15 cellular contexts compared by ENCODE assay signal in genomic region chr14:19480491-19480890, GRCh38. TPM values are rescaled to one million over a fixed set of nuclear protein-coding genes. Genes with fewer than 3 reads are reported as not detected.
DNase-seq lines count a peak whose midpoint lies in the region; ATAC-seq, FAIRE-seq and TF ChIP-seq lines count a peak whose summit lies in the region.
"Not testable (repeated sequence)": the region's sequence is repeated elsewhere in the genome, so short reads cannot be mapped to it uniquely, and the experiment has no call there.
"Had no signal": no experiment of that assay in that cellular context is flagged by ENCODE, and none has a peak within 500 bp of the region (broad histone marks: within the 10 kb centered on the region; RNA-seq: fewer than 3 reads in every experiment).

No MANE protein-coding gene starts in this region.

- H3K4me2 ChIP-seq in HepG2 (ENCODE audit: low read depth, low read length) = not testable (repeated sequence)

- not testable (repeated sequence) for H3K36me3 ChIP-seq in gastroesophageal sphincter; heart right ventricle; HepG2 (replicated peaks in 1 of 2; ENCODE audit: control insufficient read depth in 1 of 2, insufficient read depth in 2 of 2, low read length in 2 of 2); mucosa of descending colon (ENCODE audit: low read depth); upper lobe of right lung

- not testable (repeated sequence) for H3K9ac ChIP-seq in HepG2 (ENCODE audit: insufficient read depth, low read depth, low read length)

- no CpG with 5 or more reads among the region's 5 CpGs for WGBS in gastroesophageal sphincter (ENCODE audit: low coverage in 1 of 2), 2 donors
- 82 to 88% methylated on average over 2 of the region's 5 CpGs for WGBS in heart right ventricle, 2 donors
- no CpG with 5 or more reads among the region's 5 CpGs for WGBS in HepG2 (ENCODE audit: low lambda C conversion rate)

- not testable (repeated sequence) for H3K9me3 Mint-ChIP-seq in stimulated activated naive CD8-positive, alpha-beta T cell treated with anti-CD3 and anti-CD28 coated beads, Interleukin-15, amount 100 ng/mL, for 72 hours

- not testable (repeated sequence) for H2AFZ ChIP-seq in HepG2 (ENCODE audit: low read length)

- not testable (repeated sequence) for DNase-seq in heart right ventricle; HepG2 (ENCODE audit: low spot score); mucosa of descending colon; sciatic nerve (ENCODE audit: low spot score); stimulated activated naive CD8-positive, alpha-beta T cell treated with anti-CD3 and anti-CD28 coated beads, Interleukin-15, amount 100 ng/mL, for 72 hours; upper lobe of right lung

- not testable (repeated sequence) for H3K4me3 Mint-ChIP-seq in stimulated activated naive CD8-positive, alpha-beta T cell treated with anti-CD3 and anti-CD28 coated beads, Interleukin-15, amount 100 ng/mL, for 72 hours

- ATAC-seq in gastroesophageal sphincter = peak; percentile 36
- peak in 5 of 8 donors; percentile 7 to 53 (median 29) for ATAC-seq in heart right ventricle
- ATAC-seq in HepG2 = peak; percentile 12; the same call in 2 of the 3 replicates
- ATAC-seq in mucosa of descending colon = peak; percentile 27
- ATAC-seq in sciatic nerve = peak; percentile 32
- peak; percentile 23 for ATAC-seq in stimulated activated naive CD8-positive, alpha-beta T cell treated with anti-CD3 and anti-CD28 coated beads, Interleukin-15, amount 100 ng/mL, for 72 hours
- peak; percentile 24 for ATAC-seq in upper lobe of right lung

- TF ChIP-seq EP300 in gastroesophageal sphincter (IDR thresholded peaks at IDR 0.05); HepG2 (IDR thresholded peaks at IDR 0.05; ENCODE audit: low read depth in 2 of 2, low read length in 2 of 2); HepG2 (CRISPR knock-in tag; IDR thresholded peaks at IDR 0.05; ENCODE audit: borderline replicate concordance): not testable (repeated sequence)

- H3K79me2 ChIP-seq in HepG2 (ENCODE audit: insufficient read depth, low read length) = not testable (repeated sequence)

- in situ Hi-C loops in HepG2 (cut with HindIII; ENCODE audit: extremely low pct_ligation_motif_present, low pct_unique_long_range_greater_than_20kb) = not testable (repeated sequence)

- TF ChIP-seq CTCF in gastroesophageal sphincter (IDR thresholded peaks at IDR 0.05); heart right ventricle (IDR thresholded peaks at IDR 0.05); HepG2 (CRISPR knock-in tag; IDR thresholded peaks at IDR 0.05); mucosa of descending colon (IDR thresholded peaks at IDR 0.05); upper lobe of right lung (IDR thresholded peaks at IDR 0.05): not testable (repeated sequence)

- not testable (repeated sequence) for H3K27me3 ChIP-seq in gastroesophageal sphincter; heart right ventricle; HepG2 (ENCODE audit: control insufficient read depth in 1 of 2, insufficient read depth in 2 of 2, low read length in 2 of 2); upper lobe of right lung

- intact Hi-C loops in heart right ventricle (cut with DNase I); HepG2 (cut with micrococcal nuclease; ENCODE audit: unreplicated experiment); mucosa of descending colon (cut with DNase I, micrococcal nuclease); sciatic nerve (cut with DNase I); upper lobe of right lung (cut with DNase I): not testable (repeated sequence)

- not testable (repeated sequence) for H3K27ac ChIP-seq in gastroesophageal sphincter; heart right ventricle; HepG2 (ENCODE audit: extremely low read length, insufficient read depth, low read length); upper lobe of right lung

- not testable (repeated sequence) for H3K27ac Mint-ChIP-seq in stimulated activated naive CD8-positive, alpha-beta T cell treated with anti-CD3 and anti-CD28 coated beads, Interleukin-15, amount 100 ng/mL, for 72 hours

- H3K4me1 ChIP-seq in gastroesophageal sphincter; heart right ventricle; HepG2 (ENCODE audit: insufficient read depth, low read length); mucosa of descending colon (ENCODE audit: low read depth); upper lobe of right lung: not testable (repeated sequence)

- TF ChIP-seq RAD21 in HepG2 (CRISPR knock-in tag; IDR thresholded peaks at IDR 0.05) = not testable (repeated sequence)

- FAIRE-seq in HepG2 (lab: Jason Lieb, UNC) = not testable (repeated sequence)

- H3K9me3 ChIP-seq in gastroesophageal sphincter; heart right ventricle; HepG2 (ENCODE audit: low read length); mucosa of descending colon; upper lobe of right lung: not testable (repeated sequence)

- H3K27me3 Mint-ChIP-seq in stimulated activated naive CD8-positive, alpha-beta T cell treated with anti-CD3 and anti-CD28 coated beads, Interleukin-15, amount 100 ng/mL, for 72 hours = not testable (repeated sequence)

- CTCF ChIA-PET in HepG2 (lab: Yijun Ruan, JAX; ENCODE audit: low intra/inter-chr PET ratio, low total read pairs) = not testable (repeated sequence)

- not testable (repeated sequence) for H3K4me3 ChIP-seq in gastroesophageal sphincter; heart right ventricle; HepG2 (replicated peaks in 1 of 3; ENCODE audit: insufficient read depth in 1 of 3, low read depth in 2 of 3, low read length in 3 of 3); mucosa of descending colon; upper lobe of right lung

- POLR2A ChIA-PET in HepG2 (lab: Yijun Ruan, JAX) = not testable (repeated sequence)

- not testable (repeated sequence) for TF ChIP-seq POLR2A in gastroesophageal sphincter (IDR thresholded peaks at IDR 0.05); HepG2 (IDR thresholded peaks at IDR 0.05; ENCODE audit: insufficient read depth in 1 of 2, low read depth in 2 of 2, low read length in 2 of 2)

- H4K20me1 ChIP-seq in HepG2 (ENCODE audit: insufficient read depth, low read length) = not testable (repeated sequence)

- not testable (repeated sequence) for BruUV-seq in HepG2 (replicated peaks; lab: Mats Ljungman, UMichigan)

- H3K4me1 Mint-ChIP-seq in stimulated activated naive CD8-positive, alpha-beta T cell treated with anti-CD3 and anti-CD28 coated beads, Interleukin-15, amount 100 ng/mL, for 72 hours = not testable (repeated sequence)

RNA-seq across cellular contexts. Expression of gene POTEG, which starts 46.4 kb away (rescaled TPM):
- not detected for total RNA-seq in gastroesophageal sphincter
- not detected for total RNA-seq in heart right ventricle
- polyA plus RNA-seq in heart right ventricle = not detected
- not detected in 2 replicates for total RNA-seq in HepG2 (2016; rRNA removed; fragmentation: Illumina TruSeq; extraction: Trizol)
- total RNA-seq in HepG2 (2016; cell fraction: cytosol; rRNA removed; fragmentation: Illumina TruSeq; extraction: Trizol; ENCODE audit: low read depth) = not detected in 2 replicates
- not detected in 2 replicates for total RNA-seq in HepG2 (2016; cell fraction: insoluble cytoplasmic fraction; rRNA removed; fragmentation: Illumina TruSeq; extraction: Trizol)
- total RNA-seq in HepG2 (2016; cell fraction: membrane; rRNA removed; fragmentation: Illumina TruSeq; extraction: Trizol) = not detected in 2 replicates
- total RNA-seq in HepG2 (2016; cell fraction: nucleus; rRNA removed; fragmentation: Illumina TruSeq; extraction: Trizol) = not detected in 2 replicates
- not detected in 2 replicates for polyA plus RNA-seq in HepG2 (2011; rRNA removed)
- polyA plus RNA-seq in HepG2 (2011; cell fraction: cytosol; rRNA removed) = not detected in 2 replicates
- not detected in 2 replicates for polyA plus RNA-seq in HepG2 (2011; cell fraction: nucleus; rRNA removed)
- not detected in 2 replicates for polyA plus RNA-seq in HepG2 (2012)
- not detected in 2 replicates for polyA plus RNA-seq in HepG2 (2016; cell fraction: cytosol; fragmentation: Illumina TruSeq; extraction: Trizol; ENCODE audit: low read depth)
- polyA plus RNA-seq in HepG2 (2016; cell fraction: insoluble cytoplasmic fraction; fragmentation: Illumina TruSeq; extraction: Trizol; ENCODE audit: low read depth) = not detected in 2 replicates
- polyA plus RNA-seq in HepG2 (2016; cell fraction: membrane; fragmentation: Illumina TruSeq; extraction: Trizol; ENCODE audit: low read depth) = not detected in 2 replicates
- not detected in 2 replicates for polyA plus RNA-seq in HepG2 (2016; cell fraction: nucleus; fragmentation: Illumina TruSeq; extraction: Trizol; ENCODE audit: insufficient read depth, low read depth)
- polyA minus RNA-seq in HepG2 (2011; rRNA and poly(A)+ RNA removed; ENCODE audit: low replicate concordance) = not detected in 2 replicates
- polyA minus RNA-seq in HepG2 (2011; cell fraction: cytosol; rRNA and poly(A)+ RNA removed) = not detected in 2 replicates
- polyA minus RNA-seq in HepG2 (2011; cell fraction: nucleus; rRNA and poly(A)+ RNA removed) = not detected in 2 replicates
- total RNA-seq in mucosa of descending colon = not detected
- not detected for total RNA-seq in sciatic nerve
- not detected for total RNA-seq in upper lobe of right lung
- total RNA-seq: A172; B cell; Caco-2; Calu3; CD4-positive, alpha-beta T cell; CD8-positive, alpha-beta T cell had no signal
- polyA plus RNA-seq: A549, BJ had no signal
